Comparison of ENCODE assay signal across 22 cellular contexts in the genomic region with DNA sequence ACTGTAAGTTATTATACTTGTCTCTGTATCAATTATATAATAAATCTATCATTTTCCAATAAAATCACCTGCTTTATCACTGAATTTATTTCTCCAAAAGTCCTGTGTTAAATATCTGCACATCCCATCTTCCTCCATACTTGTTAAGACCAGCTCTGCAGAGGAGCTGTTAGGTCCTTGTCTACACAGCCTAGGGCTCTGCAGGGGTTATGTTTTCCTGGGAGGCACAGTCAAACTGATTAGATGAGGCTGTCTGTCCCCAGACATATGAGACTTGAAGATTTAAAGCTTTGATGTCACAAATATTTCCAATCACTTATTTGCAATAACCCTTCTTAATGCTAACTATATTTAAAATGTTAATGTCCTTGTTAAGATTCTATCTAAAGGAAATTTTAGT.
"Had no signal": no experiment of that assay in that cellular context is flagged by ENCODE, and none has a peak within 500 bp of the region (broad histone marks: within the 10 kb centered on the region; RNA-seq: fewer than 3 reads in every experiment).

No MANE protein-coding gene starts in this region.

- H3K27ac ChIP-seq: HL-60, PC-9, Peyer's patch, SJCRH30 had no signal

- H2AFZ ChIP-seq: PC-9 had no signal

- H3K4me3 ChIP-seq: K562, MG63, PC-9, Peyer's patch, SJCRH30, SK-N-MC had no signal

- H3K36me3 Mint-ChIP-seq: IgD-negative memory B cell had no signal

- H3K27me3 ChIP-seq: MG63, Peyer's patch, SJCRH30 had no signal

- H3K4me1 ChIP-seq: Peyer's patch, SJCRH30 had no signal

- H3K4me3 Mint-ChIP-seq: IgD-negative memory B cell had no signal

- ATAC-seq: K562, Right ventricle myocardium inferior had no signal

- H3K4me1 Mint-ChIP-seq: IgD-negative memory B cell had no signal

- DNase-seq: MG63, NCI-H1092, NCI-H1105 treated with DMSO at 0.1 percent for 48 hours, NCI-H1417 treated with DMSO at 0.1 percent for 48 hours, NCI-H146, NCI-H1694 treated with DMSO at 0.1 percent for 48 hours, NCI-H1930, NCI-H2081, NCI-H2107, NCI-H2227 treated with DMSO at 0.1 percent for 48 hours, NCI-H524, NCI-H526 treated with DMSO at 0.1 percent for 48 hours, NCI-H748 treated with DMSO at 0.1 percent for 48 hours, PC-9, Peyer's patch, SHP77 treated with DMSO at 0.1 percent for 48 hours, SJCRH30 had no signal

- H3K27ac Mint-ChIP-seq: IgD-negative memory B cell had no signal

- H3K36me3 ChIP-seq: MG63, Peyer's patch, SJCRH30 had no signal

- H3K9me3 ChIP-seq: MG63, Peyer's patch, SJCRH30 had no signal

- H3K27me3 Mint-ChIP-seq: IgD-negative memory B cell had no signal

- H3K9me3 Mint-ChIP-seq: IgD-negative memory B cell had no signal
